In genomic region chr17:41013606-41014005, GRCh38 we compare ENCODE assay signal across 19 cellular contexts. TPM values are rescaled to one million over a fixed set of nuclear protein-coding genes. Genes with fewer than 3 reads are reported as not detected.
DNase-seq lines count a peak whose midpoint lies in the region; TF ChIP-seq lines count a peak whose summit lies in the region.
"Had no signal": no experiment of that assay in that cellular context is flagged by ENCODE, and none has a peak within 500 bp of the region (broad histone marks: within the 10 kb centered on the region; RNA-seq: fewer than 3 reads in every experiment).

No MANE protein-coding gene starts in this region.

- H3K4me3 ChIP-seq in endodermal cell (ENCODE audit: low read length): no peak overlapping the region
- H3K4me3 ChIP-seq: cardiac muscle cell, tibial nerve had no signal

- H3K27me3 ChIP-seq in endodermal cell (ENCODE audit: control insufficient read depth, insufficient read depth, low read length, poor library complexity, severe bottlenecking): no peaks in the 10 kb centered on the region
- H3K27me3 ChIP-seq: cardiac muscle cell, tibial nerve had no signal

- no peaks in the 10 kb centered on the region for H3K36me3 ChIP-seq in endodermal cell (ENCODE audit: control insufficient read depth, insufficient read depth, low read length)
- H3K36me3 ChIP-seq: cardiac muscle cell, tibial nerve had no signal

- WGBS in endodermal cell (ENCODE audit: insufficient coverage in 1 of 2, insufficient read length in 1 of 2), 2 experiments: 80 to 90% methylated on average over 1 of the region's 1 CpG

- H3K9me3 Mint-ChIP-seq in endodermal cell: no peaks in the 10 kb centered on the region
- H3K9me3 Mint-ChIP-seq: naive thymus-derived CD8-positive, alpha-beta T cell had no signal

- H3K27ac ChIP-seq in endodermal cell (ENCODE audit: low read depth, low read length): no peak overlapping the region
- H3K27ac ChIP-seq: cardiac muscle cell, tibial nerve had no signal

- H3K4me1 ChIP-seq in endodermal cell (ENCODE audit: control insufficient read depth, insufficient read depth, low read length): peaks cover 6% of the 10 kb centered on the region
- H3K4me1 ChIP-seq: tibial nerve had no signal

- TF ChIP-seq CTCF in endodermal cell (conservative IDR thresholded peaks at IDR 0.05): no peak

- H3K9me3 ChIP-seq in endodermal cell (ENCODE audit: control insufficient read depth, low read length): no peaks in the 10 kb centered on the region
- H3K9me3 ChIP-seq: tibial nerve had no signal

- H3K36me3 Mint-ChIP-seq in endodermal cell (ENCODE audit: low read depth): no peaks in the 10 kb centered on the region
- H3K36me3 Mint-ChIP-seq: CD14-positive monocyte; naive thymus-derived CD8-positive, alpha-beta T cell had no signal

- no peak overlapping the region for H3K27ac Mint-ChIP-seq in endodermal cell
- H3K27ac Mint-ChIP-seq: CD14-positive monocyte; naive thymus-derived CD8-positive, alpha-beta T cell had no signal

- no peak overlapping the region for H3K4me3 Mint-ChIP-seq in endodermal cell
- H3K4me3 Mint-ChIP-seq: CD14-positive monocyte; naive thymus-derived CD8-positive, alpha-beta T cell had no signal

- H3K27me3 Mint-ChIP-seq in endodermal cell (ENCODE audit: insufficient read depth): no peaks in the 10 kb centered on the region

- peak; percentile 62 for DNase-seq in AG08395 (ENCODE audit: low spot score)
- DNase-seq in GM04504 (ENCODE audit: low read depth): peak; percentile 69
- DNase-seq in OCI-M1 (lab: John Stamatoyannopoulos, UW): peak; percentile 14
- peak; percentile 50 for DNase-seq in fibroblast of the conjunctiva (ENCODE audit: low read depth)
- no peak for DNase-seq in epidermal melanocyte (ENCODE audit: insufficient read length, low spot score)
- DNase-seq in endodermal cell: no peak
- DNase-seq in NCI-H2081 treated with DMSO at 0.1 percent for 48 hours (lab: John Stamatoyannopoulos, UW): no peak
- no peak for DNase-seq in activated CD4-positive, alpha-beta T cell treated with anti-CD3 and anti-CD28 coated beads for 48 hours
- DNase-seq: activated naive CD4-positive, alpha-beta T cell treated with Interleukin-2 at 50 U/mL for 16 hours; GF-D8; KG1; left colon; naive thymus-derived CD8-positive, alpha-beta T cell; NCI-H2081 had no signal

- H3K4me1 Mint-ChIP-seq in endodermal cell: peaks cover 23% of the 10 kb centered on the region
- H3K4me1 Mint-ChIP-seq: CD14-positive monocyte; naive thymus-derived CD8-positive, alpha-beta T cell had no signal

- no peak overlapping the region for H3K9ac ChIP-seq in endodermal cell (ENCODE audit: extremely low read depth, low read length, poor library complexity, severe bottlenecking)

RNA-seq across cellular contexts. Expression of gene KRTAP3-1, which starts 4.7 kb away (rescaled TPM):
- total RNA-seq in endodermal cell: not detected
- not detected for polyA plus RNA-seq in endodermal cell (2013, experiment 1 of 2)
- polyA plus RNA-seq in endodermal cell (2013, experiment 2 of 2): not detected
- total RNA-seq: cardiac muscle cell; endothelial cell of umbilical vein; left colon; naive thymus-derived CD8-positive, alpha-beta T cell; pulmonary artery endothelial cell; tibial nerve had no signal
- polyA plus RNA-seq: cardiac muscle cell; CD14-positive monocyte; endothelial cell of umbilical vein; naive thymus-derived CD8-positive, alpha-beta T cell had no signal

RNA-seq across cellular contexts. Expression of gene KRTAP1-5, which starts 13.4 kb away (rescaled TPM):
- total RNA-seq in endodermal cell: not detected
- not detected for polyA plus RNA-seq in endodermal cell (2013, experiment 1 of 2)
- not detected for polyA plus RNA-seq in endodermal cell (2013, experiment 2 of 2)
- total RNA-seq: cardiac muscle cell; endothelial cell of umbilical vein; left colon; naive thymus-derived CD8-positive, alpha-beta T cell; pulmonary artery endothelial cell had no signal
- polyA plus RNA-seq: cardiac muscle cell; CD14-positive monocyte; endothelial cell of umbilical vein; naive thymus-derived CD8-positive, alpha-beta T cell had no signal

RNA-seq across cellular contexts. Expression of gene KRTAP3-2, which starts 13.9 kb away (rescaled TPM):
- total RNA-seq in endodermal cell: not detected
- not detected for polyA plus RNA-seq in endodermal cell (2013, experiment 1 of 2)
- polyA plus RNA-seq in endodermal cell (2013, experiment 2 of 2): not detected
- total RNA-seq: cardiac muscle cell; endothelial cell of umbilical vein; left colon; naive thymus-derived CD8-positive, alpha-beta T cell; pulmonary artery endothelial cell; tibial nerve had no signal
- polyA plus RNA-seq: cardiac muscle cell; CD14-positive monocyte; endothelial cell of umbilical vein; naive thymus-derived CD8-positive, alpha-beta T cell had no signal

RNA-seq across cellular contexts. Expression of gene KRTAP1-4, which starts 16.4 kb away (rescaled TPM):
- not detected for total RNA-seq in endodermal cell
- not detected for polyA plus RNA-seq in endodermal cell (2013, experiment 1 of 2)
- polyA plus RNA-seq in endodermal cell (2013, experiment 2 of 2): not detected
- total RNA-seq: cardiac muscle cell; endothelial cell of umbilical vein; left colon; naive thymus-derived CD8-positive, alpha-beta T cell; pulmonary artery endothelial cell; tibial nerve had no signal
- polyA plus RNA-seq: cardiac muscle cell; CD14-positive monocyte; endothelial cell of umbilical vein; naive thymus-derived CD8-positive, alpha-beta T cell had no signal

RNA-seq across cellular contexts. Expression of gene KRTAP3-3, which starts 19.6 kb away (rescaled TPM):
- total RNA-seq in endodermal cell: not detected
- not detected for polyA plus RNA-seq in endodermal cell (2013, experiment 1 of 2)
- not detected for polyA plus RNA-seq in endodermal cell (2013, experiment 2 of 2)
- total RNA-seq: cardiac muscle cell; endothelial cell of umbilical vein; left colon; naive thymus-derived CD8-positive, alpha-beta T cell; pulmonary artery endothelial cell; tibial nerve had no signal
- polyA plus RNA-seq: cardiac muscle cell; CD14-positive monocyte; endothelial cell of umbilical vein; naive thymus-derived CD8-positive, alpha-beta T cell had no signal

Comparison
In these comparisons a context has a peak if more than half of its experiments do, and no peak if none do; other contexts are left out.
1. DNase-seq: peak in AG08395 (single experiment), GM04504 (single experiment), OCI-M1 (single experiment) and fibroblast of the conjunctiva (single experiment); none in epidermal melanocyte (single experiment), endodermal cell (single experiment), NCI-H2081 treated with DMSO at 0.1 percent for 48 hours (single experiment) and activated CD4-positive, alpha-beta T cell treated with anti-CD3 and anti-CD28 coated beads for 48 hours (single experiment).